Comparison of ENCODE assay signal across 12 cellular contexts in genomic region chr2:44836174-44836573, GRCh38.
DNase-seq lines count a peak whose midpoint lies in the region; ATAC-seq and TF ChIP-seq lines count a peak whose summit lies in the region.
"Had no signal": no experiment of that assay in that cellular context is flagged by ENCODE, and none has a peak within 500 bp of the region (broad histone marks: within the 10 kb centered on the region; RNA-seq: fewer than 3 reads in every experiment).

No MANE protein-coding gene starts in this region.

- H3K36me3 ChIP-seq in gastroesophageal sphincter: no peaks in the 10 kb centered on the region

- ATAC-seq in HG03378 (IDR thresholded peaks at IDR 0.05; ENCODE audit: unreplicated experiment): peak; percentile 53
- ATAC-seq in activated T-helper 17 cell treated with anti-CD3 and anti-CD28 coated beads, Interleukin-2, amount 50 U/mL, for 72 hours (replicated peaks): peak; percentile 94
- peak; percentile 91 for ATAC-seq in stimulated activated naive CD8-positive, alpha-beta T cell treated with anti-CD3 and anti-CD28 coated beads, Interleukin-15, Interleukin-2, amounts not matched to agents 100 U/mL and 50 U/mL, for 24 hours
- no peak for ATAC-seq in HG03039 (IDR thresholded peaks at IDR 0.05; ENCODE audit: unreplicated experiment)
- ATAC-seq in gastroesophageal sphincter: no peak
- ATAC-seq: esophagus mucosa had no signal

- no peaks in the 10 kb centered on the region for H3K36me3 Mint-ChIP-seq in activated naive CD4-positive, alpha-beta T cell treated with anti-CD3 and anti-CD28 coated beads for 36 hours (ENCODE audit: low read depth)
- H3K36me3 Mint-ChIP-seq in activated T-helper 17 cell treated with anti-CD3 and anti-CD28 coated beads, Interleukin-2, amount 50 U/mL, for 72 hours (ENCODE audit: low read depth): no peaks in the 10 kb centered on the region
- H3K36me3 Mint-ChIP-seq: brain had no signal

- CTCF ChIA-PET in activated naive CD4-positive, alpha-beta T cell treated with anti-CD3 and anti-CD28 coated beads for 36 hours (lab: Charles Lee): interaction anchor here (0.6 kb wide), 1 partner anchor 225 kb away, joined by 3 read pairs; no protein-coding TSS in a partner anchor

- H3K4me3 ChIP-seq in gastroesophageal sphincter: no peak overlapping the region

- H3K9me3 Mint-ChIP-seq in activated naive CD4-positive, alpha-beta T cell treated with anti-CD3 and anti-CD28 coated beads for 36 hours: peaks cover 2% of the 10 kb centered on the region
- H3K9me3 Mint-ChIP-seq in activated T-helper 17 cell treated with anti-CD3 and anti-CD28 coated beads, Interleukin-2, amount 50 U/mL, for 72 hours: no peaks in the 10 kb centered on the region

- no peak overlapping the region for H3K27ac ChIP-seq in gastroesophageal sphincter

- H3K9me3 ChIP-seq in gastroesophageal sphincter: peaks cover 0 to 8% (median 0%) of the 10 kb centered on the region in 3 donors

- TF ChIP-seq POLR2A in gastroesophageal sphincter (IDR thresholded peaks at IDR 0.05): no peak

- no peaks in the 10 kb centered on the region for H3K4me1 ChIP-seq in gastroesophageal sphincter

- 73 to 82% methylated on average over 8 of the region's 8 CpGs for WGBS in gastroesophageal sphincter (ENCODE audit: low coverage in 1 of 2), 2 donors

- H3K4me1 Mint-ChIP-seq in activated naive CD4-positive, alpha-beta T cell treated with anti-CD3 and anti-CD28 coated beads for 36 hours (ENCODE audit: low read depth): peaks cover 13% of the 10 kb centered on the region
- peaks cover 9% of the 10 kb centered on the region for H3K4me1 Mint-ChIP-seq in activated T-helper 17 cell treated with anti-CD3 and anti-CD28 coated beads, Interleukin-2, amount 50 U/mL, for 72 hours
- H3K4me1 Mint-ChIP-seq: naive B cell had no signal

- intact Hi-C loops in activated naive CD4-positive, alpha-beta T cell treated with anti-CD3 and anti-CD28 coated beads for 36 hours (cut with micrococcal nuclease): loop anchor here (1.0 kb wide), 1 partner anchor 220 kb away; no protein-coding TSS in a partner anchor

- no peak overlapping the region for H3K4me3 Mint-ChIP-seq in activated naive CD4-positive, alpha-beta T cell treated with anti-CD3 and anti-CD28 coated beads for 36 hours
- peak overlapping the region; percentile 5 for H3K4me3 Mint-ChIP-seq in activated T-helper 17 cell treated with anti-CD3 and anti-CD28 coated beads, Interleukin-2, amount 50 U/mL, for 72 hours
- H3K4me3 Mint-ChIP-seq: brain, naive B cell had no signal

- no peak overlapping the region for H3K27ac Mint-ChIP-seq in activated naive CD4-positive, alpha-beta T cell treated with anti-CD3 and anti-CD28 coated beads for 36 hours
- peak overlapping the region; percentile 6 for H3K27ac Mint-ChIP-seq in activated T-helper 17 cell treated with anti-CD3 and anti-CD28 coated beads, Interleukin-2, amount 50 U/mL, for 72 hours
- H3K27ac Mint-ChIP-seq: brain, naive B cell had no signal

- no peak for TF ChIP-seq EP300 in gastroesophageal sphincter (IDR thresholded peaks at IDR 0.05)

- TF ChIP-seq CTCF in gastroesophageal sphincter (IDR thresholded peaks at IDR 0.05): no peak

- peak; percentile 71 for DNase-seq in activated naive CD4-positive, alpha-beta T cell treated with anti-CD3 and anti-CD28 coated beads for 36 hours
- DNase-seq in activated naive CD4-positive, alpha-beta T cell treated with anti-CD3 and anti-CD28 coated beads, Interleukin-2, amount 50 U/mL, for 16 hours: no peak
- DNase-seq in stimulated activated naive CD8-positive, alpha-beta T cell treated with anti-CD3 and anti-CD28 coated beads, Interleukin-15, Interleukin-2, amounts not matched to agents 100 U/mL and 50 U/mL, for 24 hours: peak; percentile 43
- DNase-seq in SIG-M5 treated with dmso at 0.1 percent for 504 hours (lab: John Stamatoyannopoulos, UW; ENCODE audit: unreplicated experiment): no peak
- DNase-seq: naive B cell, NCI-H1105 had no signal

- H3K27me3 Mint-ChIP-seq in activated naive CD4-positive, alpha-beta T cell treated with anti-CD3 and anti-CD28 coated beads for 36 hours (ENCODE audit: low read depth): peaks cover 5% of the 10 kb centered on the region
- H3K27me3 Mint-ChIP-seq in activated T-helper 17 cell treated with anti-CD3 and anti-CD28 coated beads, Interleukin-2, amount 50 U/mL, for 72 hours: peaks cover 10% of the 10 kb centered on the region

- H3K27me3 ChIP-seq in gastroesophageal sphincter: no peaks in the 10 kb centered on the region

Comparison
In these comparisons a context has a peak if more than half of its experiments do, and no peak if none do; other contexts are left out.
1. DNase-seq: peak in activated naive CD4-positive, alpha-beta T cell treated with anti-CD3 and anti-CD28 coated beads for 36 hours (single experiment) and stimulated activated naive CD8-positive, alpha-beta T cell treated with anti-CD3 and anti-CD28 coated beads, Interleukin-15, Interleukin-2, amounts not matched to agents 100 U/mL and 50 U/mL, for 24 hours (single experiment); none in activated naive CD4-positive, alpha-beta T cell treated with anti-CD3 and anti-CD28 coated beads, Interleukin-2, amount 50 U/mL, for 16 hours (single experiment) and SIG-M5 treated with dmso at 0.1 percent for 504 hours (single experiment).
2. ATAC-seq: peak in HG03378 (single experiment), activated T-helper 17 cell treated with anti-CD3 and anti-CD28 coated beads, Interleukin-2, amount 50 U/mL, for 72 hours (single experiment) and stimulated activated naive CD8-positive, alpha-beta T cell treated with anti-CD3 and anti-CD28 coated beads, Interleukin-15, Interleukin-2, amounts not matched to agents 100 U/mL and 50 U/mL, for 24 hours (single experiment); none in HG03039 (single experiment) and gastroesophageal sphincter (single experiment).